18 cellular contexts compared by ENCODE assay signal in genomic region chr14:23729720-23730387, GRCh38.
A peak's percentile ranks its signal among the peaks of the same experiment; 100 is the strongest.
DNase-seq lines count a peak whose midpoint lies in the region; ATAC-seq and TF ChIP-seq lines count a peak whose summit lies in the region.
"Had no signal": no experiment of that assay in that cellular context is flagged by ENCODE, and none has a peak within 500 bp of the region (broad histone marks: within the 10 kb centered on the region; RNA-seq: fewer than 3 reads in every experiment).

No MANE protein-coding gene starts in this region.

- H3K36me3 Mint-ChIP-seq in natural killer cell (no peaks in the 10 kb centered on the region), endothelial cell (ENCODE audit: low read depth, unreplicated experiment) (no peaks in the 10 kb centered on the region), immature natural killer cell (no peaks in the 10 kb centered on the region)
- no peaks in the 10 kb centered on the region for H3K36me3 Mint-ChIP-seq in natural killer cell treated with Interleukin-12 subunit alpha and Interleukin-12 subunit beta and Interleukin-15 and Interleukin-18, amount 100 ng/mL, for 72 hours
- no peaks in the 10 kb centered on the region for H3K36me3 Mint-ChIP-seq in activated CD8-positive, alpha-beta T cell treated with anti-CD3 and anti-CD28 coated beads, Interleukin-2, amount 10 ng/mL, durations not matched to agents 7 days and 5 days (ENCODE audit: low read depth)
- H3K36me3 Mint-ChIP-seq: activated CD8-positive, alpha-beta memory T cell treated with anti-CD3 and anti-CD28 coated beads, Interleukin-2, amount 10 ng/mL, durations not matched to agents 7 days and 5 days; stimulated activated naive B cell treated with anti-CD40 and anti-IgM and Interleukin-4, amounts not matched to agents 10 μg/mL and 1 μg/mL and 100 μg/mL, for 72 hours had no signal

- H3K27me3 Mint-ChIP-seq in natural killer cell (ENCODE audit: low read depth in 2 of 2): peaks cover 5 to 6% of the 10 kb centered on the region in 2 donors
- H3K27me3 Mint-ChIP-seq in natural killer cell treated with Interleukin-12 subunit alpha and Interleukin-12 subunit beta and Interleukin-15 and Interleukin-18, amount 100 ng/mL, for 72 hours: peaks cover 5 to 10% of the 10 kb centered on the region in 2 donors
- peaks cover 10% of the 10 kb centered on the region for H3K27me3 Mint-ChIP-seq in endothelial cell (ENCODE audit: unreplicated experiment)
- H3K27me3 Mint-ChIP-seq in immature natural killer cell (ENCODE audit: low read depth in 3 of 3): peaks cover 2 to 11% (median 7%) of the 10 kb centered on the region in 3 donors
- peaks cover 3% of the 10 kb centered on the region for H3K27me3 Mint-ChIP-seq in activated CD8-positive, alpha-beta T cell treated with anti-CD3 and anti-CD28 coated beads, Interleukin-2, amount 10 ng/mL, durations not matched to agents 7 days and 5 days (ENCODE audit: low read depth)
- H3K27me3 Mint-ChIP-seq: activated CD8-positive, alpha-beta memory T cell treated with anti-CD3 and anti-CD28 coated beads, Interleukin-2, amount 10 ng/mL, durations not matched to agents 7 days and 5 days had no signal

- no peak for DNase-seq in natural killer cell
- DNase-seq in natural killer cell treated with Interleukin-12 subunit alpha and Interleukin-12 subunit beta and Interleukin-15 and Interleukin-18, amount 100 ng/mL, for 72 hours (ENCODE audit: low spot score): no peak
- peak; percentile 23 for DNase-seq in SHP77 treated with DMSO at 0.1 percent for 48 hours (lab: John Stamatoyannopoulos, UW)
- no peak for DNase-seq in endothelial cell (ENCODE audit: low spot score)
- no peak for DNase-seq in stimulated activated CD4-positive, alpha-beta T cell treated with anti-CD3 and anti-CD28 coated beads, Interleukin-12 subunit alpha, Interleukin-12 subunit beta, amount 100 ng/mL, for 4 hours
- no peak for DNase-seq in immature natural killer cell
- DNase-seq in globus pallidus (ENCODE audit: low spot score): no peak
- DNase-seq in activated CD8-positive, alpha-beta T cell treated with anti-CD3 and anti-CD28 coated beads, Interleukin-2, amount 10 ng/mL, durations not matched to agents 7 days and 5 days: no peak
- DNase-seq: activated CD4-positive, CD25-positive, alpha-beta regulatory T cell; activated CD8-positive, alpha-beta memory T cell treated with anti-CD3 and anti-CD28 coated beads, Interleukin-2, amount 10 ng/mL, durations not matched to agents 7 days and 5 days; activated gamma-delta T cell treated with Interleukin-2 at 50 U/mL for 16 hours; anterior cingulate cortex; heart right ventricle; kidney glomerular epithelial cell; NCI-H226; stimulated activated naive B cell treated with anti-CD40 and anti-IgM and Interleukin-4, amounts not matched to agents 10 μg/mL and 1 μg/mL and 100 μg/mL, for 72 hours; upper lobe of left lung had no signal

- intact Hi-C loops in natural killer cell (cut with micrococcal nuclease): no loop called here

- TF ChIP-seq CTCF in natural killer cell (IDR thresholded peaks at IDR 0.05): no peak
- TF ChIP-seq CTCF in endothelial cell (IDR thresholded peaks at IDR 0.05; ENCODE audit: unreplicated experiment): no peak

- H3K27ac Mint-ChIP-seq in natural killer cell (no peak overlapping the region), endothelial cell (ENCODE audit: unreplicated experiment) (peak overlapping the region; percentile 19), immature natural killer cell (no peak overlapping the region)
- no peak overlapping the region for H3K27ac Mint-ChIP-seq in natural killer cell treated with Interleukin-12 subunit alpha and Interleukin-12 subunit beta and Interleukin-15 and Interleukin-18, amount 100 ng/mL, for 72 hours
- H3K27ac Mint-ChIP-seq in activated CD8-positive, alpha-beta T cell treated with anti-CD3 and anti-CD28 coated beads, Interleukin-2, amount 10 ng/mL, durations not matched to agents 7 days and 5 days: no peak overlapping the region
- H3K27ac Mint-ChIP-seq: activated CD8-positive, alpha-beta memory T cell treated with anti-CD3 and anti-CD28 coated beads, Interleukin-2, amount 10 ng/mL, durations not matched to agents 7 days and 5 days; stimulated activated naive B cell treated with anti-CD40 and anti-IgM and Interleukin-4, amounts not matched to agents 10 μg/mL and 1 μg/mL and 100 μg/mL, for 72 hours had no signal

- H3K4me3 Mint-ChIP-seq in natural killer cell: no peak overlapping the region
- no peak overlapping the region for H3K4me3 Mint-ChIP-seq in natural killer cell treated with Interleukin-12 subunit alpha and Interleukin-12 subunit beta and Interleukin-15 and Interleukin-18, amount 100 ng/mL, for 72 hours
- no peak overlapping the region for H3K4me3 Mint-ChIP-seq in endothelial cell (ENCODE audit: unreplicated experiment)
- no peak overlapping the region for H3K4me3 Mint-ChIP-seq in immature natural killer cell
- H3K4me3 Mint-ChIP-seq in activated CD8-positive, alpha-beta T cell treated with anti-CD3 and anti-CD28 coated beads, Interleukin-2, amount 10 ng/mL, durations not matched to agents 7 days and 5 days: no peak overlapping the region
- H3K4me3 Mint-ChIP-seq: activated CD8-positive, alpha-beta memory T cell treated with anti-CD3 and anti-CD28 coated beads, Interleukin-2, amount 10 ng/mL, durations not matched to agents 7 days and 5 days; stimulated activated naive B cell treated with anti-CD40 and anti-IgM and Interleukin-4, amounts not matched to agents 10 μg/mL and 1 μg/mL and 100 μg/mL, for 72 hours had no signal

- POLR2A ChIA-PET in activated CD8-positive, alpha-beta T cell treated with anti-CD3 and anti-CD28 coated beads, Interleukin-2, amount 10 ng/mL, durations not matched to agents 7 days and 5 days (lab: Charles Lee): no interaction called here

- CTCF ChIA-PET in activated CD8-positive, alpha-beta T cell treated with anti-CD3 and anti-CD28 coated beads, Interleukin-2, amount 10 ng/mL, durations not matched to agents 7 days and 5 days (lab: Charles Lee): interaction anchor here (0.9 to 1.4 kb wide), 2 partner anchors 36 to 180 kb away, joined by 3 read pairs; no protein-coding TSS in a partner anchor

- H3K4me1 Mint-ChIP-seq in natural killer cell (no peaks in the 10 kb centered on the region), endothelial cell (ENCODE audit: unreplicated experiment) (peaks cover 12% of the 10 kb centered on the region), immature natural killer cell (no peaks in the 10 kb centered on the region)
- H3K4me1 Mint-ChIP-seq in natural killer cell treated with Interleukin-12 subunit alpha and Interleukin-12 subunit beta and Interleukin-15 and Interleukin-18, amount 100 ng/mL, for 72 hours (ENCODE audit: low read depth in 2 of 2): no peaks in the 10 kb centered on the region
- no peaks in the 10 kb centered on the region for H3K4me1 Mint-ChIP-seq in activated CD8-positive, alpha-beta T cell treated with anti-CD3 and anti-CD28 coated beads, Interleukin-2, amount 10 ng/mL, durations not matched to agents 7 days and 5 days (ENCODE audit: low read depth)
- H3K4me1 Mint-ChIP-seq: activated CD8-positive, alpha-beta memory T cell treated with anti-CD3 and anti-CD28 coated beads, Interleukin-2, amount 10 ng/mL, durations not matched to agents 7 days and 5 days; stimulated activated naive B cell treated with anti-CD40 and anti-IgM and Interleukin-4, amounts not matched to agents 10 μg/mL and 1 μg/mL and 100 μg/mL, for 72 hours had no signal

- H3K9me3 Mint-ChIP-seq in natural killer cell (no peaks in the 10 kb centered on the region), endothelial cell (ENCODE audit: unreplicated experiment) (no peaks in the 10 kb centered on the region), immature natural killer cell (no peaks in the 10 kb centered on the region)
- H3K9me3 Mint-ChIP-seq in natural killer cell treated with Interleukin-12 subunit alpha and Interleukin-12 subunit beta and Interleukin-15 and Interleukin-18, amount 100 ng/mL, for 72 hours: no peaks in the 10 kb centered on the region
- H3K9me3 Mint-ChIP-seq in activated CD8-positive, alpha-beta T cell treated with anti-CD3 and anti-CD28 coated beads, Interleukin-2, amount 10 ng/mL, durations not matched to agents 7 days and 5 days (ENCODE audit: insufficient read depth): no peaks in the 10 kb centered on the region

- peak in 2 of 3 donors; percentile 9 to 30 for ATAC-seq in natural killer cell
- ATAC-seq in natural killer cell treated with Interleukin-12 subunit alpha and Interleukin-12 subunit beta and Interleukin-15 and Interleukin-18, amount 100 ng/mL, for 72 hours: no peak
- no peak for ATAC-seq in activated CD8-positive, alpha-beta T cell treated with anti-CD3 and anti-CD28 coated beads, Interleukin-2, amount 10 ng/mL, durations not matched to agents 7 days and 5 days
- ATAC-seq: activated CD8-positive, alpha-beta memory T cell treated with anti-CD3 and anti-CD28 coated beads, Interleukin-2, amount 10 ng/mL, durations not matched to agents 7 days and 5 days; esophagus mucosa had no signal

Comparison
In these comparisons a context has a peak if more than half of its experiments do, and no peak if none do; other contexts are left out.
1. ATAC-seq: peak in natural killer cell (2 of 3); none in natural killer cell treated with Interleukin-12 subunit alpha and Interleukin-12 subunit beta and Interleukin-15 and Interleukin-18, amount 100 ng/mL, for 72 hours (0 of 2) and activated CD8-positive, alpha-beta T cell treated with anti-CD3 and anti-CD28 coated beads, Interleukin-2, amount 10 ng/mL, durations not matched to agents 7 days and 5 days (single experiment).